In the genomic region with DNA sequence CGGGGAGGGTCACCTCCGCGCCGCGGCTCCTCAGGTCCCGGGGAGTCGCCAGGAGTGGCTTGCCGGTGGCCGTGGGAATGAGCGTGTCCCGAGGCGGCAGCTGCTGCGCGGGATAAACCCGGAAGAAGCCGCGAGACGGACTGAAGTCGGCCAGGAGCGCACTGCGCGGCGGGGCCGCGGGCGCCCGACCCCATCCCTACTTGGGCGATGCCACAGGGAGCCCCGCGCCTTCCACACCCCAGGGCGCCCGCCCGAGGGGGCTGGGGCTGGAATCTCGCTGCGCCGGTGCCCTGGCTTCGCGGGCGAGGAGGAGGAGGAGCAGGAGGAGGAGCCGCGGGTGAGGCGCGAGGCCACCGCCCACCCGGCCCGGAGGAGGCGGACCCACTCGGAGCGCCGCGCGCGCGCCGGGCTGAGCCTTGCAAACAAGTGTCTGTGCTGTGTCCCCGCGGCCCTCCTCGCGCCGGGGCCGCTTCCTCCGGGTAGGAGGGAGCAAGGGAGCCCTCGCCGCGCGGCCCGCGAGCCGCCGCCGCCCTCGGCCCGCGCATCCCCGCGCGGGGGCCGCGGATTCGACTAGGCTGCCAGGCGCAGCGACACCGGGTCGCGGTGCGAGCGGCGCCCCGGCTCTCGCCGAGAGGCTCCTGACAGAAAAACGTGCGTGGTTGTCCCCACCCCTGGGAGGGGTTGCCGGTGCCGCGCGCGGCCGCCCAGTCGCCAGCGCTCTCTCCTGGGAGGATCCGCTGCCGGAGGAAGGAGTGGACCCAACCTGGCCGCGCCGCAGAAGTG, we compare ENCODE assay signal across 8 cellular contexts. TPM values are rescaled to one million over a fixed set of nuclear protein-coding genes. Genes with fewer than 3 reads are reported as not detected.
DNase-seq lines count a peak whose midpoint lies in the region; ATAC-seq and TF ChIP-seq lines count a peak whose summit lies in the region.

Gene ZDHHC14, plus strand, starts transcription at position 412 of the 783 bp plus-strand sequence.

- no peak within 1 kb of the TSS for H3K27ac Mint-ChIP-seq in activated T-cell treated with anti-CD3 and anti-CD28 coated beads, Interleukin-2, amount 50 U/mL, for 72 hours

- peak; percentile 68 for ATAC-seq in GM21423 (IDR thresholded peaks at IDR 0.05; ENCODE audit: unreplicated experiment)
- peak; percentile 78 to 79 for ATAC-seq in activated T-cell treated with anti-CD3 and anti-CD28 coated beads, Interleukin-2, amount 50 U/mL, for 72 hours (replicated peaks in 1 of 2)

- TF ChIP-seq CTCF in esophagus muscularis mucosa (IDR thresholded peaks at IDR 0.05): no peak

- no peak for TF ChIP-seq EP300 in esophagus muscularis mucosa (IDR thresholded peaks at IDR 0.05)

- H3K9me3 Mint-ChIP-seq in activated T-cell treated with anti-CD3 and anti-CD28 coated beads, Interleukin-2, amount 50 U/mL, for 72 hours: no peaks in the 10 kb centered on the region

- peak within 1 kb of the TSS; percentile 74 for H3K4me3 ChIP-seq in HUES48 (ENCODE audit: low read depth, low read length)
- peak within 1 kb of the TSS; percentile 96 to 100 (median 98) for H3K4me3 ChIP-seq in esophagus muscularis mucosa

- 0% methylated on average over 16 of the region's 106 CpGs for WGBS in esophagus muscularis mucosa

- H3K9ac ChIP-seq in HUES48 (ENCODE audit: low read depth, low read length): peak within 1 kb of the TSS; percentile 12; the same call in 1 of the 2 replicates

- H3K4me1 Mint-ChIP-seq in activated T-cell treated with anti-CD3 and anti-CD28 coated beads, Interleukin-2, amount 50 U/mL, for 72 hours (ENCODE audit: low read depth): peaks cover 50% of the 10 kb centered on the region

- DNase-seq in DMS 273 (lab: John Stamatoyannopoulos, UW; ENCODE audit: unreplicated experiment): peak; percentile 94
- peak; percentile 91 to 93 for DNase-seq in activated T-cell treated with anti-CD3 and anti-CD28 coated beads, Interleukin-2, amount 50 U/mL, for 72 hours
- DNase-seq in esophagus muscularis mucosa (ENCODE audit: extremely low spot score): peak; percentile 95
- peak; percentile 87 for DNase-seq in myocyte (ENCODE audit: low read depth)
- peak; percentile 74 to 91 for DNase-seq in stimulated activated CD8-positive, alpha-beta memory T cell treated with anti-CD3 and anti-CD28 coated beads, Interleukin-7, amount 100 ng/mL, for 4 hours (ENCODE audit: low read depth in 2 of 2)

- H3K4me1 ChIP-seq in HUES48 (ENCODE audit: control insufficient read depth, insufficient read depth, low read length) (0 out of 2 replicates have a peak, but pooled peaks cover 4% of the 10 kb centered on the region), esophagus muscularis mucosa (peaks cover 15 to 24% (median 20%) of the 10 kb centered on the region in 4 donors)

- H3K36me3 ChIP-seq in HUES48 (ENCODE audit: control insufficient read depth, insufficient read depth, low read length) (no peaks in the 10 kb centered on the region), esophagus muscularis mucosa (no peaks in the 10 kb centered on the region)

- H3K36me3 Mint-ChIP-seq in activated T-cell treated with anti-CD3 and anti-CD28 coated beads, Interleukin-2, amount 50 U/mL, for 72 hours (ENCODE audit: insufficient read depth in 2 of 2): peaks cover 5 to 11% of the 10 kb centered on the region in 2 donors

- peak; percentile 74 for TF ChIP-seq POLR2A in esophagus muscularis mucosa (IDR thresholded peaks at IDR 0.05; ENCODE audit: low read depth)

- H3K27me3 ChIP-seq in HUES48 (ENCODE audit: control insufficient read depth, insufficient read depth, low read length) (peaks cover 24% of the 10 kb centered on the region), esophagus muscularis mucosa (no peaks in the 10 kb centered on the region)

- H3K27me3 Mint-ChIP-seq in activated T-cell treated with anti-CD3 and anti-CD28 coated beads, Interleukin-2, amount 50 U/mL, for 72 hours (ENCODE audit: low read depth): peaks cover 12% of the 10 kb centered on the region

- H3K9me3 ChIP-seq in HUES48 (ENCODE audit: control insufficient read depth, insufficient read depth, low read length): no peaks in the 10 kb centered on the region
- H3K9me3 ChIP-seq in esophagus muscularis mucosa: no peaks in the 10 kb centered on the region

- H3K27ac ChIP-seq in HUES48 (ENCODE audit: low read depth, low read length): no peak within 1 kb of the TSS
- H3K27ac ChIP-seq in esophagus muscularis mucosa (replicated peaks in 1 of 4): peak within 1 kb of the TSS; percentile 94 to 97 (median 96)

- peak within 1 kb of the TSS; percentile 87 to 89 for H3K4me3 Mint-ChIP-seq in activated T-cell treated with anti-CD3 and anti-CD28 coated beads, Interleukin-2, amount 50 U/mL, for 72 hours

- intact Hi-C loops in esophagus muscularis mucosa (cut with DNase I): loop anchor here (2.0 to 10.0 kb wide), 2 partner anchors 58 to 284 kb away; partner anchors contain the start of gene TMEM242

TF ChIP-seq in PFSK-1, 5 proteins besides CTCF, POLR2A, EP300 and RAD21:
- peak; percentile 97; the same call in 1 of the 2 replicates for TF ChIP-seq SIN3A (IDR thresholded peaks at IDR 0.05; ENCODE audit: borderline replicate concordance, insufficient read depth, low read length)
- TF ChIP-seq FOXP2 (optimal IDR thresholded peaks at IDR 0.05; ENCODE audit: borderline replicate concordance, extremely low read depth, extremely low read length, insufficient read depth): peak; percentile 29
- peak; percentile 78; the same call in 1 of the 2 replicates for TF ChIP-seq TAF1 (IDR thresholded peaks at IDR 0.05; ENCODE audit: borderline replicate concordance, insufficient read depth, low read length)
- TF ChIP-seq, protein P1, sequence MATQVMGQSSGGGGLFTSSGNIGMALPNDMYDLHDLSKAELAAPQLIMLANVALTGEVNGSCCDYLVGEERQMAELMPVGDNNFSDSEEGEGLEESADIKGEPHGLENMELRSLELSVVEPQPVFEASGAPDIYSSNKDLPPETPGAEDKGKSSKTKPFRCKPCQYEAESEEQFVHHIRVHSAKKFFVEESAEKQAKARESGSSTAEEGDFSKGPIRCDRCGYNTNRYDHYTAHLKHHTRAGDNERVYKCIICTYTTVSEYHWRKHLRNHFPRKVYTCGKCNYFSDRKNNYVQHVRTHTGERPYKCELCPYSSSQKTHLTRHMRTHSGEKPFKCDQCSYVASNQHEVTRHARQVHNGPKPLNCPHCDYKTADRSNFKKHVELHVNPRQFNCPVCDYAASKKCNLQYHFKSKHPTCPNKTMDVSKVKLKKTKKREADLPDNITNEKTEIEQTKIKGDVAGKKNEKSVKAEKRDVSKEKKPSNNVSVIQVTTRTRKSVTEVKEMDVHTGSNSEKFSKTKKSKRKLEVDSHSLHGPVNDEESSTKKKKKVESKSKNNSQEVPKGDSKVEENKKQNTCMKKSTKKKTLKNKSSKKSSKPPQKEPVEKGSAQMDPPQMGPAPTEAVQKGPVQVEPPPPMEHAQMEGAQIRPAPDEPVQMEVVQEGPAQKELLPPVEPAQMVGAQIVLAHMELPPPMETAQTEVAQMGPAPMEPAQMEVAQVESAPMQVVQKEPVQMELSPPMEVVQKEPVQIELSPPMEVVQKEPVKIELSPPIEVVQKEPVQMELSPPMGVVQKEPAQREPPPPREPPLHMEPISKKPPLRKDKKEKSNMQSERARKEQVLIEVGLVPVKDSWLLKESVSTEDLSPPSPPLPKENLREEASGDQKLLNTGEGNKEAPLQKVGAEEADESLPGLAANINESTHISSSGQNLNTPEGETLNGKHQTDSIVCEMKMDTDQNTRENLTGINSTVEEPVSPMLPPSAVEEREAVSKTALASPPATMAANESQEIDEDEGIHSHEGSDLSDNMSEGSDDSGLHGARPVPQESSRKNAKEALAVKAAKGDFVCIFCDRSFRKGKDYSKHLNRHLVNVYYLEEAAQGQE (IDR thresholded peaks at IDR 0.05; ENCODE audit: insufficient read depth in 1 of 2, low read depth in 2 of 2, low read length in 2 of 2): 0 out of 4 replicates have a peak, but pooled peaks of 1 of the 2 experiments have one; percentile 47
- TF ChIP-seq POLR2AphosphoS5 (IDR thresholded peaks at IDR 0.05; ENCODE audit: low read depth, low read length): peak; percentile 88

RNA-seq across cellular contexts. Expression of gene ZDHHC14, which starts in this region (rescaled TPM):
- polyA plus RNA-seq in PFSK-1 (2012; ENCODE audit: insufficient read length, low read depth): 28.5 TPM
- 10 to 100 TPM; 10.3 to 15.4 TPM for total RNA-seq in activated T-cell treated with anti-CD3 and anti-CD28 coated beads, Interleukin-2, amount 50 U/mL, for 72 hours
- total RNA-seq in esophagus muscularis mucosa (10 to 100 TPM in 2 of 4 donors, 1 to 10 TPM in 2; 7.1 to 11.4 (median 9.8) TPM), myocyte (1.1 TPM in 2 replicates)
- polyA plus RNA-seq in myocyte (2012): 2.0 TPM
